Comparison of ENCODE assay signal across 13 cellular contexts in the genomic region with DNA sequence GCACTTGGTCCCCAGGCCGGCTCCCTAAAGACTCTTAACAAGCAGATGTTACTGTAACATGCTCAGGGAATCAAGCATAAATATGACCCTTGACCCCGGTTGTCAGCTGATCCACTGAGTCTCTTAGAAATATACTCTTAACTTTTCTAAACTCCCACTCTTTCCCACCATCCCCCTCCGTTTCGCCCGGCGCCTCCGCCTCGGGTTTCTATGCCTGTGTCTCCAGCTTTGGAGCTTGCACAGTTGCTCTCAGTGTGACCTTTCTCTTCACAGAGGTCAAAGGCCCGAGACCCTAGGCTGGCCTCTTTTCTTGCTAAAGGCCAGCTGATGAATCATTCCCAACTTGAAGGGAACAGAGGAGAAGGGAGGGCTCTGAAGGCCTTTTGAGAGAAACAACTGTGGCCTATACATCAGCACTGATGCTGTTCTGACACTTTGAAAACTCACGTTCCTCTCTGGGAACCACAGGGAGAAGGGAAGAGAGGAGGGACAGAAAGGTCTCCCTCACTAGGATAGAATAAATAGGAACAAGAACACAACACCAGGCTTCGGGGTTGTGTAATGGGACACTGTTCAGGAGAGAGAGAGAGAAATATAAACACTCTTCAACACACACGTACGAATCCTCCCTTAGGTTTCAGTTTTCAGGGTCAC.
DNase-seq lines count a peak whose midpoint lies in the region; ATAC-seq, FAIRE-seq and TF ChIP-seq lines count a peak whose summit lies in the region.
"Had no signal": no experiment of that assay in that cellular context is flagged by ENCODE, and none has a peak within 500 bp of the region (broad histone marks: within the 10 kb centered on the region; RNA-seq: fewer than 3 reads in every experiment).

No MANE protein-coding gene starts in this region.

- H3K27me3 Mint-ChIP-seq in activated naive CD4-positive, alpha-beta T cell treated with anti-CD3 and anti-CD28 coated beads, Interleukin-2, amount 50 U/mL, for 24 hours, result peaks cover 3% of the 10 kb centered on the region
- no peaks in the 10 kb centered on the region for H3K27me3 Mint-ChIP-seq in type B pancreatic cell

- no peak for ATAC-seq in HG03460 (IDR thresholded peaks at IDR 0.05; ENCODE audit: unreplicated experiment)
- no peak for ATAC-seq in HG03097 (IDR thresholded peaks at IDR 0.05; ENCODE audit: low FRiP score, unreplicated experiment)
- ATAC-seq: left lung, pancreas had no signal

- no peak overlapping the region for H3K4me3 ChIP-seq in kidney (ENCODE audit: low read length in 2 of 2)
- H3K4me3 ChIP-seq in A673 (ENCODE audit: low read depth, low read length, poor library complexity, severe bottlenecking), result no peak overlapping the region
- H3K4me3 ChIP-seq: left lung, pancreas had no signal

- no peak overlapping the region for H3K9ac ChIP-seq in kidney (ENCODE audit: low read length in 2 of 2)

- intact Hi-C loops in kidney (cut with DNase I) (no loop called here), A673 (cut with micrococcal nuclease; ENCODE audit: unreplicated experiment) (no loop called here)

- BruUV-seq in A673 (replicated peaks; lab: Mats Ljungman, UMichigan), result no TSS peak

- no peak for FAIRE-seq in kidney (lab: Jason Lieb, UNC)
- FAIRE-seq: pancreas, RCC 7860 had no signal

- H3K27ac ChIP-seq in kidney (ENCODE audit: low read depth in 2 of 2, low read length in 2 of 2) (peak overlapping the region; percentile 19 to 65), A673 (ENCODE audit: low read depth, low read length, poor library complexity, severe bottlenecking) (no peak overlapping the region)
- H3K27ac ChIP-seq: left lung, pancreas had no signal

- no peaks in the 10 kb centered on the region for H3K36me3 ChIP-seq in kidney (ENCODE audit: control insufficient read depth in 1 of 2, insufficient read depth in 2 of 2, low read length in 2 of 2)
- H3K36me3 ChIP-seq in A673 (ENCODE audit: insufficient read depth, low read length, poor library complexity, severe bottlenecking), result no peaks in the 10 kb centered on the region
- H3K36me3 ChIP-seq: left lung, pancreas had no signal

- no peaks in the 10 kb centered on the region for H3K27me3 ChIP-seq in A673 (replicated peaks; ENCODE audit: insufficient read depth, low read depth, low read length, poor library complexity)
- H3K27me3 ChIP-seq: left lung, pancreas had no signal

- H3K36me3 Mint-ChIP-seq in activated naive CD4-positive, alpha-beta T cell treated with anti-CD3 and anti-CD28 coated beads, Interleukin-2, amount 50 U/mL, for 24 hours, result no peaks in the 10 kb centered on the region
- peaks cover 15% of the 10 kb centered on the region for H3K36me3 Mint-ChIP-seq in type B pancreatic cell

- H3K4me1 Mint-ChIP-seq in activated naive CD4-positive, alpha-beta T cell treated with anti-CD3 and anti-CD28 coated beads, Interleukin-2, amount 50 U/mL, for 24 hours, result peaks cover 17% of the 10 kb centered on the region
- peaks cover 33% of the 10 kb centered on the region for H3K4me1 Mint-ChIP-seq in type B pancreatic cell (ENCODE audit: unreplicated experiment)

- POLR2A ChIA-PET in A673 (lab: Charles Lee; ENCODE audit: low non-redundant PET), result no interaction called here

- peak overlapping the region; percentile 57 for H3K27ac Mint-ChIP-seq in activated naive CD4-positive, alpha-beta T cell treated with anti-CD3 and anti-CD28 coated beads, Interleukin-2, amount 50 U/mL, for 24 hours
- H3K27ac Mint-ChIP-seq in type B pancreatic cell, result peak overlapping the region; percentile 57

- peaks cover 5% of the 10 kb centered on the region for H3K9me3 Mint-ChIP-seq in activated naive CD4-positive, alpha-beta T cell treated with anti-CD3 and anti-CD28 coated beads, Interleukin-2, amount 50 U/mL, for 24 hours
- H3K9me3 Mint-ChIP-seq in type B pancreatic cell, result peaks cover 4% of the 10 kb centered on the region

- CTCF ChIA-PET in A673 (lab: Charles Lee), result no interaction called here

- no peak for DNase-seq in activated naive CD4-positive, alpha-beta T cell treated with anti-CD3 and anti-CD28 coated beads, Interleukin-2, amount 50 U/mL, for 16 hours
- DNase-seq in brain pericyte (ENCODE audit: low read depth, low spot score), result peak; percentile 90
- peak; percentile 92 for DNase-seq in kidney
- no peak for DNase-seq in type B pancreatic cell (ENCODE audit: extremely low spot score, unreplicated experiment)
- no peak for DNase-seq in A673 (ENCODE audit: low spot score)
- DNase-seq: DND-41, NCI-H2227 treated with DMSO at 0.1 percent for 48 hours had no signal

- TF ChIP-seq CTCF in kidney (IDR thresholded peaks at IDR 0.05; ENCODE audit: borderline replicate concordance, extremely low read depth, insufficient read depth) (no peak), type B pancreatic cell (conservative IDR thresholded peaks at IDR 0.05) (no peak), A673 (conservative IDR thresholded peaks at IDR 0.05; ENCODE audit: low read depth, low read length) (no peak)

- H3K4me3 Mint-ChIP-seq in activated naive CD4-positive, alpha-beta T cell treated with anti-CD3 and anti-CD28 coated beads, Interleukin-2, amount 50 U/mL, for 24 hours, result no peak overlapping the region
- peak overlapping the region; percentile 70 for H3K4me3 Mint-ChIP-seq in type B pancreatic cell

- H3K9me3 ChIP-seq in kidney (ENCODE audit: control insufficient read depth in 1 of 2, low read length in 2 of 2) (no peaks in the 10 kb centered on the region), A673 (ENCODE audit: low read depth, low read length, poor library complexity, severe bottlenecking) (no peaks in the 10 kb centered on the region)
- H3K9me3 ChIP-seq: left lung, pancreas had no signal

- H3K4me1 ChIP-seq in kidney (ENCODE audit: control insufficient read depth in 1 of 2, insufficient read depth in 1 of 2, low read depth in 1 of 2, low read length in 2 of 2) (no peaks in the 10 kb centered on the region), A673 (ENCODE audit: insufficient read depth, low read length, poor library complexity, severe bottlenecking) (peaks cover 12% of the 10 kb centered on the region)
- H3K4me1 ChIP-seq: left lung, pancreas had no signal

Comparison
In these comparisons a context has a peak if more than half of its experiments do, and no peak if none do; other contexts are left out.
1. DNase-seq: peak in brain pericyte (single experiment) and kidney (single experiment); none in activated naive CD4-positive, alpha-beta T cell treated with anti-CD3 and anti-CD28 coated beads, Interleukin-2, amount 50 U/mL, for 16 hours (single experiment), type B pancreatic cell (single experiment) and A673 (single experiment).